ENCODE assay signal across 15 cellular contexts in the genomic region with DNA sequence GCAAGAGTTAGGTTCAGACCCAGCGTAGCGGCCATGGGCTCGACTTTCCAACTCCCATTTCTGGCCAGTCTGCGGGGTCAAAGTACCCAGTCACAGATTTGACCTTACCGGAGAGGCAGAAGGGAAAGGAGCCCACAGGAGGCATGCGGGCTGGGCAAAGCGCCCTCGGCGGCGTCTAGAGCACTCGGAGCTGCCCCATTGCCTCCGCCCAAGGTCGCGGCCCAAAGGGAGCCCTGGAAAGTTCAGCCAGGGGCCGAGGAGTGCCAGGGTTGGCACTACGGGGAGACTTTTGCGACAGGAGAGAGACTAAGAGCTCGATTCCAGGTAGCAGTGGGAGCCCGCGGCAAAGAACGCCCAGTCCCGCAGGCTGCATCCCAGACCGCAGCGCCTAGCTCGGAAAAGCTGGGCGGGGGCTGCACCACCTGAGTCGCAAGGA. TPM values are rescaled to one million over a fixed set of nuclear protein-coding genes. Genes with fewer than 3 reads are reported as not detected.
A peak's percentile ranks its signal among the peaks of the same experiment; 100 is the strongest.
DNase-seq lines count a peak whose midpoint lies in the region; ATAC-seq and TF ChIP-seq lines count a peak whose summit lies in the region.
"Had no signal": no experiment of that assay in that cellular context is flagged by ENCODE, and none has a peak within 500 bp of the region (broad histone marks: within the 10 kb centered on the region; RNA-seq: fewer than 3 reads in every experiment).

No MANE protein-coding gene starts in this region.

- POLR2A ChIA-PET in WTC11 (lab: Charles Lee): no interaction called here

- H3K4me1 Mint-ChIP-seq in WTC11 (peaks cover 12% of the 10 kb centered on the region), glutamatergic neuron (ENCODE audit: low read depth, unreplicated experiment) (no peaks in the 10 kb centered on the region)

- TF ChIP-seq EP300 in neural cell (conservative IDR thresholded peaks at IDR 0.05; ENCODE audit: poor library complexity, severe bottlenecking) (no peak), tibial nerve (IDR thresholded peaks at IDR 0.05) (no peak)

- TF ChIP-seq RAD21 in neural cell (conservative IDR thresholded peaks at IDR 0.05): no peak

- no peak for TF ChIP-seq POLR2A in tibial nerve (IDR thresholded peaks at IDR 0.05)

- H3K27ac ChIP-seq in neural cell (ENCODE audit: low read length) (no peak overlapping the region), tibial nerve (peak overlapping the region; percentile 66 to 90 (median 80))

- H3K4me3 Mint-ChIP-seq in WTC11 (peak overlapping the region; percentile 76), glutamatergic neuron (ENCODE audit: unreplicated experiment) (peak overlapping the region; percentile 74)
- H3K4me3 Mint-ChIP-seq: activated CD4-positive, alpha-beta T cell treated with anti-CD3 and anti-CD28 coated beads for 36 hours; dendritic cell treated with granulocyte-macrophage colony-stimulating factor and Interleukin-4, amounts not matched to agents 40 ng/mL and 50 ng/mL, for 4 days; natural killer cell treated with Interleukin-12 subunit alpha and Interleukin-12 subunit beta and Interleukin-15 and Interleukin-18, amount 100 ng/mL, for 72 hours had no signal

- H3K27me3 Mint-ChIP-seq in WTC11 (ENCODE audit: low read depth) (peaks cover 70% of the 10 kb centered on the region), glutamatergic neuron (ENCODE audit: unreplicated experiment) (peaks cover 19% of the 10 kb centered on the region)

- H3K9me3 ChIP-seq in neural cell (ENCODE audit: low read length) (no peaks in the 10 kb centered on the region), tibial nerve (no peaks in the 10 kb centered on the region)
- H3K9me3 ChIP-seq: SK-N-SH had no signal

- TF ChIP-seq CTCF in WTC11 (IDR thresholded peaks at IDR 0.05): no peak
- no peak for TF ChIP-seq CTCF in glutamatergic neuron (IDR thresholded peaks at IDR 0.05; ENCODE audit: partially characterized antibody, unreplicated experiment)
- TF ChIP-seq CTCF in neural cell (IDR thresholded peaks at IDR 0.05; ENCODE audit: poor library complexity, severe bottlenecking): no peak
- no peak for TF ChIP-seq CTCF in tibial nerve (IDR thresholded peaks at IDR 0.05)

- H3K9ac ChIP-seq in neural cell (ENCODE audit: low read length): peak overlapping the region; percentile 39
- H3K9ac ChIP-seq: SK-N-SH had no signal

- H3K4me3 ChIP-seq in neural cell (ENCODE audit: low read length) (peak overlapping the region; percentile 73), tibial nerve (peak overlapping the region; percentile 42 to 73 (median 62))

- H3K27ac Mint-ChIP-seq in WTC11: no peak overlapping the region
- no peak overlapping the region for H3K27ac Mint-ChIP-seq in glutamatergic neuron (ENCODE audit: unreplicated experiment)
- H3K27ac Mint-ChIP-seq: activated CD4-positive, alpha-beta T cell treated with anti-CD3 and anti-CD28 coated beads for 36 hours; dendritic cell treated with granulocyte-macrophage colony-stimulating factor and Interleukin-4, amounts not matched to agents 40 ng/mL and 50 ng/mL, for 4 days; natural killer cell treated with Interleukin-12 subunit alpha and Interleukin-12 subunit beta and Interleukin-15 and Interleukin-18, amount 100 ng/mL, for 72 hours had no signal

- H4K20me1 ChIP-seq in neural cell (ENCODE audit: insufficient read depth): no peaks in the 10 kb centered on the region

- WGBS in tibial nerve, 2 donors: 15 to 16% methylated on average over 14 to 16 of the region's 27 CpGs

- H3K27me3 ChIP-seq in neural cell (ENCODE audit: insufficient read depth, low read depth, low read length) (peaks cover 41% of the 10 kb centered on the region), tibial nerve (no peaks in the 10 kb centered on the region)

- H3K4me1 ChIP-seq in tibial nerve: peaks cover 0 to 52% (median 0%) of the 10 kb centered on the region in 4 donors

- H3K79me2 ChIP-seq in neural cell (replicated peaks; ENCODE audit: insufficient read depth, low read length): no peaks in the 10 kb centered on the region

- H3K4me2 ChIP-seq in neural cell (ENCODE audit: low read length): peak overlapping the region; percentile 30
- H3K4me2 ChIP-seq: SK-N-SH had no signal

- no peaks in the 10 kb centered on the region for H3F3A ChIP-seq in neural cell (ENCODE audit: insufficient read depth, low read length, poor library complexity, severe bottlenecking)

- H3K36me3 ChIP-seq in neural cell (ENCODE audit: insufficient read depth, low read length) (no peaks in the 10 kb centered on the region), tibial nerve (no peaks in the 10 kb centered on the region)

- H2AFZ ChIP-seq in neural cell (ENCODE audit: low read depth, low read length): no peak overlapping the region

- CTCF ChIA-PET in WTC11 (lab: Charles Lee): interaction anchor here (0.7 to 2.2 kb wide), 6 partner anchors 13 to 174 kb away, joined by 3 to 7 read pairs (median 4); no protein-coding TSS in a partner anchor

- peak; percentile 37 for DNase-seq in WTC11 (ENCODE audit: low spot score)
- no peak for DNase-seq in glutamatergic neuron
- DNase-seq in tibial nerve (ENCODE audit: low spot score in 2 of 2): no peak
- DNase-seq in AG08396 (ENCODE audit: low spot score): no peak
- DNase-seq: activated CD4-positive, alpha-beta T cell treated with anti-CD3 and anti-CD28 coated beads for 36 hours; activated effector memory CD4-positive, alpha-beta T cell treated with Interleukin-2 at 50 U/mL for 16 hours; Calu3; hippocampal formation; NCI-H748 treated with DMSO at 0.1 percent for 48 hours had no signal

- no peaks in the 10 kb centered on the region for H3K9me2 ChIP-seq in neural cell (ENCODE audit: insufficient read depth, low read length)
- H3K9me2 ChIP-seq: SK-N-SH had no signal

- H3K9me3 Mint-ChIP-seq in WTC11: no peaks in the 10 kb centered on the region
- no peaks in the 10 kb centered on the region for H3K9me3 Mint-ChIP-seq in glutamatergic neuron (ENCODE audit: unreplicated experiment)
- H3K9me3 Mint-ChIP-seq: dendritic cell treated with granulocyte-macrophage colony-stimulating factor and Interleukin-4, amounts not matched to agents 40 ng/mL and 50 ng/mL, for 4 days; natural killer cell treated with Interleukin-12 subunit alpha and Interleukin-12 subunit beta and Interleukin-15 and Interleukin-18, amount 100 ng/mL, for 72 hours had no signal

- ATAC-seq in WTC11 (peak; percentile 60), GM18519 (IDR thresholded peaks at IDR 0.05; ENCODE audit: low FRiP score, unreplicated experiment) (no peak), HG03196 (IDR thresholded peaks at IDR 0.05; ENCODE audit: unreplicated experiment) (no peak)
- ATAC-seq: activated CD4-positive, alpha-beta T cell treated with anti-CD3 and anti-CD28 coated beads for 36 hours had no signal

- H3K36me3 Mint-ChIP-seq in WTC11 (no peaks in the 10 kb centered on the region), glutamatergic neuron (ENCODE audit: unreplicated experiment) (no peaks in the 10 kb centered on the region)
- H3K36me3 Mint-ChIP-seq: natural killer cell treated with Interleukin-12 subunit alpha and Interleukin-12 subunit beta and Interleukin-15 and Interleukin-18, amount 100 ng/mL, for 72 hours had no signal

TF ChIP-seq in WTC11, 78 proteins besides CTCF, POLR2A, EP300 and RAD21 (continues in another document):
- TF ChIP-seq ESRRA (CRISPR knock-in tag; IDR thresholded peaks at IDR 0.05; ENCODE audit: borderline replicate concordance) (no peak), ZNF396 (CRISPR knock-in tag; IDR thresholded peaks at IDR 0.05; ENCODE audit: borderline replicate concordance) (no peak)
- TF ChIP-seq, protein P1, sequence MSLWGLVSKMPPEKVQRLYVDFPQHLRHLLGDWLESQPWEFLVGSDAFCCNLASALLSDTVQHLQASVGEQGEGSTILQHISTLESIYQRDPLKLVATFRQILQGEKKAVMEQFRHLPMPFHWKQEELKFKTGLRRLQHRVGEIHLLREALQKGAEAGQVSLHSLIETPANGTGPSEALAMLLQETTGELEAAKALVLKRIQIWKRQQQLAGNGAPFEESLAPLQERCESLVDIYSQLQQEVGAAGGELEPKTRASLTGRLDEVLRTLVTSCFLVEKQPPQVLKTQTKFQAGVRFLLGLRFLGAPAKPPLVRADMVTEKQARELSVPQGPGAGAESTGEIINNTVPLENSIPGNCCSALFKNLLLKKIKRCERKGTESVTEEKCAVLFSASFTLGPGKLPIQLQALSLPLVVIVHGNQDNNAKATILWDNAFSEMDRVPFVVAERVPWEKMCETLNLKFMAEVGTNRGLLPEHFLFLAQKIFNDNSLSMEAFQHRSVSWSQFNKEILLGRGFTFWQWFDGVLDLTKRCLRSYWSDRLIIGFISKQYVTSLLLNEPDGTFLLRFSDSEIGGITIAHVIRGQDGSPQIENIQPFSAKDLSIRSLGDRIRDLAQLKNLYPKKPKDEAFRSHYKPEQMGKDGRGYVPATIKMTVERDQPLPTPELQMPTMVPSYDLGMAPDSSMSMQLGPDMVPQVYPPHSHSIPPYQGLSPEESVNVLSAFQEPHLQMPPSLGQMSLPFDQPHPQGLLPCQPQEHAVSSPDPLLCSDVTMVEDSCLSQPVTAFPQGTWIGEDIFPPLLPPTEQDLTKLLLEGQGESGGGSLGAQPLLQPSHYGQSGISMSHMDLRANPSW (CRISPR knock-in tag; conservative IDR thresholded peaks at IDR 0.05; ENCODE audit: low read depth): no peak

TF ChIP-seq in neural cell, 6 proteins besides CTCF, POLR2A, EP300 and RAD21 (continues in another document):
- TF ChIP-seq EZH2 (IDR thresholded peaks at IDR 0.05; ENCODE audit: borderline replicate concordance, insufficient read depth, low read length, poor library complexity, severe bottlenecking) (no peak), POLR2AphosphoS5 (IDR thresholded peaks at IDR 0.05) (no peak), MXI1 (conservative IDR thresholded peaks at IDR 0.05; ENCODE audit: poor library complexity, severe bottlenecking) (no peak)

RNA-seq across cellular contexts. Expression of a gene that starts 0.9 kb away (rescaled TPM):
- total RNA-seq in WTC11 (2021) (0.23 to 0.55 TPM (median 0.35 TPM) in 3 replicates), glutamatergic neuron (ENCODE audit: unreplicated experiment) (not detected), tibial nerve (10 to 100 TPM; 28.5 to 48.2 (median 45.7) TPM)
- 0.25 and 0.34 TPM in 2 replicates for polyA plus RNA-seq in neural cell
- polyA minus RNA-seq in neural cell: 0.24 and 0.35 TPM in 2 replicates
- total RNA-seq: activated CD4-positive, alpha-beta T cell treated with anti-CD3 and anti-CD28 coated beads for 36 hours; Calu3; natural killer cell treated with Interleukin-12 subunit alpha and Interleukin-12 subunit beta and Interleukin-15 and Interleukin-18, amount 100 ng/mL, for 72 hours had no signal
- polyA plus RNA-seq: SK-N-SH had no signal

Comparison
In these comparisons a context has a peak if more than half of its experiments do, and no peak if none do; other contexts are left out.
1. RNA of a gene that starts 0.9 kb away (total RNA-seq): 28.5 to 48.2 TPM in tibial nerve; 0.23 to 0.55 TPM in WTC11 and not detected in glutamatergic neuron (single experiment); every median in the first group is over 10 times any median in the second.